ENCODE assay signal across 23 cellular contexts in the genomic region with DNA sequence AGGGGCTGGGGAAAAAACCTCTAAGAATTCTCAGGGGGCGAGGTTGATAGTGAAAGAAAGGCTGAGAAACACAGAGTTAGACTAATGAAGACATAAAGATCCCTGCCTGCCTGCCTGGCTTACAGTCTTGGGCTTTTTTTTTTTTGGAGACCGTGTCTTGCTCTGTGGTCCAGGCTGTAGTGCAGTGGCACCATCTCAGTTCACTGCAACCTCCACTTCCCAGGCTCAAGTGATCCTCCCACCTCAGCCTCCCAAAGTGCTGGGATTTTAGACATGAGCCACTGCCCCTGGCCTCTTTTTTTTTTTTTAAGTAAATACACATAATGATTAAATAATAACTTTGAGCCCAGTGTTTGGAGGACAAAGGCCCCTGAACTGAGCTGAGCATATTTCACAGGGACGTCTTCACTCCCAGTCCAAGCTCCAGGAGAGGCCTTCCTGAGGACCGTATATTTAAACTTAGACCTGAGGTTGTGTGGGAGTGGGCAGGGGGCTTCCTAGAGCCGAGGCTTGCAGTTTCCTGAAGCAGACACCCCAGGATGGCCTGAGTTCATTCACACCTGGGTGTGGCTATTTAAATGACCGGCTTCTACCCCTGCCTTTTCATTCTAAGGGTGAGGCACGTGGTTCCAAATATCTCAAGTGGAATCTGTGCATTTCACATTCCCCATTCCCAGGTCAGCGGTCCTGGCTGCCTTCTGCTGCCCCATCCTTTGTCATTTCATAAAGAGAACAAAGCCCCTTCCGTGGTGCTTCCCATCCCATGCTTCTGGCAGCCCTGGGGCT. TPM values are rescaled to one million over a fixed set of nuclear protein-coding genes. Genes with fewer than 3 reads are reported as not detected.
"Had no signal": no experiment of that assay in that cellular context is flagged by ENCODE, and none has a peak within 500 bp of the region (broad histone marks: within the 10 kb centered on the region; RNA-seq: fewer than 3 reads in every experiment).

No MANE protein-coding gene starts in this region.

- H3K4me3 Mint-ChIP-seq: central memory CD8-positive, alpha-beta T cell; nephron; stimulated activated naive B cell treated with anti-CD40 and anti-IgM and Interleukin-4, amounts not matched to agents 10 μg/mL and 1 μg/mL and 100 μg/mL, for 72 hours; stimulated activated naive CD8-positive, alpha-beta T cell treated with anti-CD3 and anti-CD28 coated beads, Interleukin-15, amount 100 ng/mL, for 72 hours had no signal

- H3K4me3 ChIP-seq: dorsolateral prefrontal cortex, heart right ventricle, sigmoid colon, skin epidermis, testis, tibial nerve had no signal

- H3K4me1 ChIP-seq: heart right ventricle, testis, tibial nerve had no signal

- H3K27ac ChIP-seq: dorsolateral prefrontal cortex, heart right ventricle, neutrophil, sigmoid colon, skin epidermis, testis, tibial nerve had no signal

- DNase-seq: cortex of kidney; dorsolateral prefrontal cortex; effector CD8-positive, alpha-beta T cell; heart right ventricle; mammary epithelial cell; sigmoid colon; stimulated activated CD4-positive, alpha-beta T cell treated with anti-CD3 and anti-CD28 coated beads, Interleukin-2, amount 100 ng/mL, for 24 hours; stimulated activated CD4-positive, alpha-beta T cell treated with anti-CD3 and anti-CD28 coated beads, Interleukin-4, amount 100 ng/mL, for 4 hours; stimulated activated naive B cell treated with anti-CD40 and anti-IgM and Interleukin-4, amounts not matched to agents 10 μg/mL and 1 μg/mL and 100 μg/mL, for 72 hours; stimulated activated naive CD8-positive, alpha-beta T cell treated with anti-CD3 and anti-CD28 coated beads, Interleukin-15, amount 100 ng/mL, for 72 hours; testis had no signal

- H3K27ac Mint-ChIP-seq: nephron; stimulated activated naive B cell treated with anti-CD40 and anti-IgM and Interleukin-4, amounts not matched to agents 10 μg/mL and 1 μg/mL and 100 μg/mL, for 72 hours; stimulated activated naive CD8-positive, alpha-beta T cell treated with anti-CD3 and anti-CD28 coated beads, Interleukin-15, amount 100 ng/mL, for 72 hours had no signal

- H3K9me3 ChIP-seq: heart right ventricle, neutrophil, sigmoid colon, testis, tibial nerve had no signal

- H3K9me3 Mint-ChIP-seq: central memory CD8-positive, alpha-beta T cell had no signal

- H3K4me1 Mint-ChIP-seq: central memory CD8-positive, alpha-beta T cell; nephron; stimulated activated naive B cell treated with anti-CD40 and anti-IgM and Interleukin-4, amounts not matched to agents 10 μg/mL and 1 μg/mL and 100 μg/mL, for 72 hours; stimulated activated naive CD8-positive, alpha-beta T cell treated with anti-CD3 and anti-CD28 coated beads, Interleukin-15, amount 100 ng/mL, for 72 hours had no signal

- ATAC-seq: heart right ventricle; stimulated activated naive B cell treated with anti-CD40 and anti-IgM and Interleukin-4, amounts not matched to agents 10 μg/mL and 1 μg/mL and 100 μg/mL, for 72 hours; stimulated activated naive CD8-positive, alpha-beta T cell treated with anti-CD3 and anti-CD28 coated beads, Interleukin-15, amount 100 ng/mL, for 72 hours had no signal

- H3K27me3 Mint-ChIP-seq: central memory CD8-positive, alpha-beta T cell; stimulated activated naive CD8-positive, alpha-beta T cell treated with anti-CD3 and anti-CD28 coated beads, Interleukin-15, amount 100 ng/mL, for 72 hours had no signal

- H3K27me3 ChIP-seq: dorsolateral prefrontal cortex, sigmoid colon, testis, tibial nerve had no signal

- H3K36me3 ChIP-seq: heart right ventricle, neutrophil, sigmoid colon, tibial nerve had no signal

RNA-seq across cellular contexts. Expression of gene CTRC, which starts 44.6 kb away (rescaled TPM):
- total RNA-seq: frontal cortex, glomerular endothelial cell, kidney epithelial cell, lower leg skin, mammary epithelial cell, osteoblast, pulmonary artery endothelial cell, sigmoid colon, ureter had no signal
- polyA plus RNA-seq: mammary epithelial cell had no signal
